In genomic region chr1:45236136-45236535, GRCh38 we compare ENCODE assay signal across 5 cellular contexts.
"Had no signal": no experiment of that assay in that cellular context is flagged by ENCODE, and none has a peak within 500 bp of the region (broad histone marks: within the 10 kb centered on the region; RNA-seq: fewer than 3 reads in every experiment).

No MANE protein-coding gene starts in this region.

- H2AFZ ChIP-seq: GM23248 had no signal

- H3K9ac ChIP-seq: GM23248 had no signal

- DNase-seq: GM23248, IMR-90, KG1 had no signal

- H3K4me3 ChIP-seq: GM23248, HAP-1, K562 had no signal

- H3K9me3 ChIP-seq: HAP-1 had no signal

- H3K36me3 ChIP-seq: HAP-1 had no signal

- H3K4me1 ChIP-seq: HAP-1 had no signal

- H3K27ac ChIP-seq: GM23248 had no signal
